ENCODE assay signal across 9 cellular contexts in genomic region chr20:62305149-62305764, GRCh38. TPM values are rescaled to one million over a fixed set of nuclear protein-coding genes. Genes with fewer than 3 reads are reported as not detected.
DNase-seq lines count a peak whose midpoint lies in the region; ATAC-seq and TF ChIP-seq lines count a peak whose summit lies in the region.
"Had no signal": no experiment of that assay in that cellular context is flagged by ENCODE, and none has a peak within 500 bp of the region (broad histone marks: within the 10 kb centered on the region; RNA-seq: fewer than 3 reads in every experiment).

No MANE protein-coding gene starts in this region.

- H3K9ac ChIP-seq in colonic mucosa (ENCODE audit: low read depth in 2 of 2, low read length in 2 of 2): no peak overlapping the region

- H3K36me3 ChIP-seq in left ventricle myocardium inferior (peaks cover 60% of the 10 kb centered on the region), right atrium auricular region (peaks cover 57% of the 10 kb centered on the region), colonic mucosa (peaks cover 26% of the 10 kb centered on the region)

- CTCF ChIA-PET in activated B cell treated with CpG ODN at 0.5 μM for 24 hours (lab: Charles Lee) (no interaction called here), HEK293T (lab: Yijun Ruan, JAX) (interaction anchor here (2.5 kb wide), 1 partner anchor 77 kb away, joined by 8 read pairs; no protein-coding TSS in a partner anchor)

- H3K4me1 ChIP-seq in left ventricle myocardium inferior (peaks cover 53% of the 10 kb centered on the region), right atrium auricular region (peaks cover 0 to 36% of the 10 kb centered on the region in 2 donors), colonic mucosa (peaks cover 18% of the 10 kb centered on the region)

- no peak for TF ChIP-seq CTCF in left ventricle myocardium inferior (IDR thresholded peaks at IDR 0.05; ENCODE audit: borderline replicate concordance)
- no peak for TF ChIP-seq CTCF in right atrium auricular region (IDR thresholded peaks at IDR 0.05)
- TF ChIP-seq CTCF in activated B cell treated with CpG ODN at 0.5 μM for 24 hours (IDR thresholded peaks at IDR 0.05): no peak
- TF ChIP-seq CTCF in colonic mucosa (IDR thresholded peaks at IDR 0.05): no peak

- H3K36me3 Mint-ChIP-seq in activated B cell treated with CpG ODN at 0.5 μM for 24 hours (ENCODE audit: low read depth): peaks cover 49% of the 10 kb centered on the region

- H3K4me3 Mint-ChIP-seq in activated B cell treated with CpG ODN at 0.5 μM for 24 hours: peak overlapping the region; percentile 44

- H3K9me3 ChIP-seq in left ventricle myocardium inferior (replicated peaks) (no peaks in the 10 kb centered on the region), right atrium auricular region (no peaks in the 10 kb centered on the region), iPS-18c (ENCODE audit: control insufficient read depth, insufficient read depth, low read length) (peaks cover 3% of the 10 kb centered on the region), colonic mucosa (no peaks in the 10 kb centered on the region)

- H3K27me3 Mint-ChIP-seq in activated B cell treated with CpG ODN at 0.5 μM for 24 hours: no peaks in the 10 kb centered on the region

- no peaks in the 10 kb centered on the region for H3K9me3 Mint-ChIP-seq in activated B cell treated with CpG ODN at 0.5 μM for 24 hours

- H3K4me3 ChIP-seq in left ventricle myocardium inferior: peak overlapping the region; percentile 94
- H3K4me3 ChIP-seq in right atrium auricular region: no peak overlapping the region
- H3K4me3 ChIP-seq in iPS-18c (ENCODE audit: insufficient read depth, low read depth, low read length): peak overlapping the region; percentile 15; the same call in 1 of the 2 replicates
- no peak overlapping the region for H3K4me3 ChIP-seq in colonic mucosa

- peaks cover 28% of the 10 kb centered on the region for H3K4me1 Mint-ChIP-seq in activated B cell treated with CpG ODN at 0.5 μM for 24 hours

- no peak for ATAC-seq in activated B cell treated with CpG ODN at 0.5 μM for 24 hours (ENCODE audit: low read depth)
- ATAC-seq in GM21619 (IDR thresholded peaks at IDR 0.05; ENCODE audit: unreplicated experiment): no peak
- ATAC-seq in GM19452 (IDR thresholded peaks at IDR 0.05; ENCODE audit: unreplicated experiment): no peak

- no peak for DNase-seq in left ventricle myocardium inferior
- no peak for DNase-seq in right atrium auricular region (ENCODE audit: low spot score)
- no peak for DNase-seq in activated B cell treated with CpG ODN at 0.5 μM for 24 hours
- DNase-seq in colonic mucosa: no peak
- no peak for DNase-seq in HEK293T (ENCODE audit: extremely low spot score)
- DNase-seq: Right ventricle myocardium superior had no signal

- POLR2A ChIA-PET in activated B cell treated with CpG ODN at 0.5 μM for 24 hours (lab: Charles Lee) (interaction anchor here (1.1 kb wide), 1 partner anchor 62 kb away, joined by 3 read pairs; no protein-coding TSS in a partner anchor), HEK293T (lab: Yijun Ruan, JAX) (no interaction called here)

- intact Hi-C loops in left ventricle myocardium inferior (cut with micrococcal nuclease) (no loop called here), activated B cell treated with CpG ODN at 0.5 μM for 24 hours (cut with micrococcal nuclease) (no loop called here), colonic mucosa (cut with DNase I) (loop anchor here (10.0 kb wide), 1 partner anchor 190 kb away; no protein-coding TSS in a partner anchor)

- H3K27ac Mint-ChIP-seq in activated B cell treated with CpG ODN at 0.5 μM for 24 hours: no peak overlapping the region

- H3K27me3 ChIP-seq in left ventricle myocardium inferior (ENCODE audit: low read depth): no peaks in the 10 kb centered on the region
- no peaks in the 10 kb centered on the region for H3K27me3 ChIP-seq in right atrium auricular region
- H3K27me3 ChIP-seq in colonic mucosa: no peaks in the 10 kb centered on the region

- H3K27ac ChIP-seq in left ventricle myocardium inferior (replicated peaks) (peak overlapping the region; percentile 99), right atrium auricular region (no peak overlapping the region), colonic mucosa (no peak overlapping the region)

TF ChIP-seq in HEK293T, 16 proteins besides CTCF, POLR2A, EP300 and RAD21:
- TF ChIP-seq ARNT (IDR thresholded peaks at IDR 0.05) (no peak), HDGF (IDR thresholded peaks at IDR 0.05; ENCODE audit: borderline replicate concordance) (no peak), FOXK2 (IDR thresholded peaks at IDR 0.05) (no peak), LEF1 (IDR thresholded peaks at IDR 0.05; ENCODE audit: borderline replicate concordance) (no peak), CTBP1 (IDR thresholded peaks at IDR 0.05; ENCODE audit: borderline replicate concordance) (no peak), FOXM1 (IDR thresholded peaks at IDR 0.05; ENCODE audit: borderline replicate concordance) (no peak), SP1 (IDR thresholded peaks at IDR 0.05) (no peak), FOXA1 (IDR thresholded peaks at IDR 0.05) (no peak), ELF4 (IDR thresholded peaks at IDR 0.05) (no peak), TARDBP (IDR thresholded peaks at IDR 0.05) (no peak), NFRKB (IDR thresholded peaks at IDR 0.05) (no peak), L3MBTL2 (conservative IDR thresholded peaks at IDR 0.05) (no peak), PKNOX1 (IDR thresholded peaks at IDR 0.05) (no peak), BHLHE40 (IDR thresholded peaks at IDR 0.05; ENCODE audit: borderline replicate concordance) (no peak), SUZ12 (IDR thresholded peaks at IDR 0.05) (no peak), ZNF384 (IDR thresholded peaks at IDR 0.05) (no peak)

RNA-seq across cellular contexts. Expression of gene ADRM1, which starts 2.5 kb away (rescaled TPM):
- total RNA-seq in left ventricle myocardium inferior: 70.5 TPM
- total RNA-seq in right atrium auricular region: 100 to 1,000 TPM in 1 of 2 donors, 10 to 100 TPM in 1; 95.9 to 128 TPM
- 97.9 and 98.0 TPM in 2 replicates for total RNA-seq in activated B cell treated with CpG ODN at 0.5 μM for 24 hours
- total RNA-seq in colonic mucosa: 100 to 1,000 TPM in 1 of 2 donors, 10 to 100 TPM in 1; 70.5 to 109 TPM

Comparison
In these comparisons a context has a peak if more than half of its experiments do, and no peak if none do; other contexts are left out.
1. H3K4me3 ChIP-seq: peak in left ventricle myocardium inferior (single experiment) and iPS-18c (single experiment); none in right atrium auricular region (0 of 2) and colonic mucosa (single experiment).